Comparison of ENCODE assay signal across 10 cellular contexts in genomic region chr13:21326155-21327030, GRCh38.
DNase-seq lines count a peak whose midpoint lies in the region; ATAC-seq and TF ChIP-seq lines count a peak whose summit lies in the region.
"Had no signal": no experiment of that assay in that cellular context is flagged by ENCODE, and none has a peak within 500 bp of the region (broad histone marks: within the 10 kb centered on the region; RNA-seq: fewer than 3 reads in every experiment).

No MANE protein-coding gene starts in this region.

- intact Hi-C loops in stomach (cut with DNase I; ENCODE audit: low total_unique reads) (no loop called here), posterior vena cava (cut with DNase I) (no loop called here)

- 2% methylated on average over 51 of the region's 52 CpGs for WGBS in HUES64
- 17 to 39% (median 22%) methylated on average over 30 to 52 of the region's 52 CpGs for WGBS in stomach, 5 donors

- H3K4me3 ChIP-seq in AG09309 (ENCODE audit: control insufficient read depth, low read depth, low read length) (peak overlapping the region; percentile 52), HUES64 (ENCODE audit: low read length) (peak overlapping the region; percentile 53), stomach (peak overlapping the region; percentile 41 to 58 (median 48))
- H3K4me3 ChIP-seq: GM12878 had no signal

- DNase-seq in AG09309 (ENCODE audit: low read depth) (peak; percentile 29), kidney tubule cell (ENCODE audit: low spot score) (peak; percentile 51), stomach (peak; percentile 52), posterior vena cava (ENCODE audit: low spot score) (no peak)
- DNase-seq: activated T-cell treated with anti-CD3 and anti-CD28 coated beads, Interleukin-2, amount 50 U/mL, for 72 hours had no signal

- ATAC-seq in HG03439 (IDR thresholded peaks at IDR 0.05; ENCODE audit: unreplicated experiment) (no peak), HG02840 (IDR thresholded peaks at IDR 0.05; ENCODE audit: low FRiP score, unreplicated experiment) (no peak)
- ATAC-seq: GM12878 had no signal

- H3K4me1 ChIP-seq in HUES64 (ENCODE audit: insufficient read depth, low read length) (peaks cover 25% of the 10 kb centered on the region), stomach (peaks cover 0 to 14% (median 6%) of the 10 kb centered on the region in 4 donors)

- peak overlapping the region; percentile 79 for H3K9ac ChIP-seq in HUES64 (ENCODE audit: low read depth, low read length)

- H3K27me3 ChIP-seq in HUES64 (ENCODE audit: insufficient read depth, low read length) (peaks cover 7% of the 10 kb centered on the region; the same call in 1 of the 2 replicates), stomach (no peaks in the 10 kb centered on the region)

- H3K36me3 ChIP-seq in HUES64 (ENCODE audit: insufficient read depth, low read length) (no peaks in the 10 kb centered on the region), stomach (no peaks in the 10 kb centered on the region)

- H3K27ac ChIP-seq in HUES64 (ENCODE audit: low read depth, low read length) (peak overlapping the region; percentile 93), cingulate gyrus (ENCODE audit: low read depth, low read length) (peak overlapping the region; percentile 15), stomach (peak overlapping the region in 2 of 5 donors; percentile 2 to 66)

- TF ChIP-seq POLR2A in stomach (IDR thresholded peaks at IDR 0.05), result no peak

- H3K9me3 ChIP-seq in HUES64 (ENCODE audit: insufficient read depth, low read depth, low read length) (no peaks in the 10 kb centered on the region), stomach (no peaks in the 10 kb centered on the region)

- TF ChIP-seq EP300 in stomach (IDR thresholded peaks at IDR 0.05), result no peak

- no peak for TF ChIP-seq CTCF in AG09309 (IDR thresholded peaks at IDR 0.05; ENCODE audit: control insufficient read depth, insufficient read depth, low read depth, low read length, missing control alignments)
- no peak for TF ChIP-seq CTCF in stomach (IDR thresholded peaks at IDR 0.05)
